ENCODE assay signal across 11 cellular contexts in genomic region chr3:126266291-126266840, GRCh38.
DNase-seq lines count a peak whose midpoint lies in the region; ATAC-seq and TF ChIP-seq lines count a peak whose summit lies in the region.
"Had no signal": no experiment of that assay in that cellular context is flagged by ENCODE, and none has a peak within 500 bp of the region (broad histone marks: within the 10 kb centered on the region; RNA-seq: fewer than 3 reads in every experiment).

No MANE protein-coding gene starts in this region.

- H3K36me3 ChIP-seq in left lung: no peaks in the 10 kb centered on the region
- H3K36me3 ChIP-seq: WERI-Rb-1 had no signal

- no peaks in the 10 kb centered on the region for H4K20me1 ChIP-seq in H9 (ENCODE audit: control insufficient read depth, insufficient read depth, insufficient read length)

- no peak overlapping the region for H3K18ac ChIP-seq in H9 (ENCODE audit: insufficient read length, low read depth, low read length)

- intact Hi-C loops in left lung (cut with DNase I): no loop called here

- H3K14ac ChIP-seq in H9 (ENCODE audit: insufficient read depth, low read length): no peak overlapping the region

- H3K23me2 ChIP-seq in H9 (ENCODE audit: insufficient read length, low read depth, low read length, poor library complexity, severe bottlenecking): peaks cover 6% of the 10 kb centered on the region

- peaks cover 2 to 8% (median 4%) of the 10 kb centered on the region in 3 experiments; a peak in 5 of 7 replicates for H3K36me3 Mint-ChIP-seq in H9 (ENCODE audit: insufficient read depth in 1 of 3, low read depth in 3 of 3)
- H3K36me3 Mint-ChIP-seq in stimulated activated naive B cell treated with anti-CD40 and anti-IgM and Interleukin-4, amounts not matched to agents 10 μg/mL and 1 μg/mL and 100 μg/mL, for 72 hours: no peaks in the 10 kb centered on the region
- H3K36me3 Mint-ChIP-seq: activated naive CD8-positive, alpha-beta T cell treated with anti-CD3 and anti-CD28 coated beads, Interleukin-2, amount 10 ng/mL, durations not matched to agents 7 days and 5 days had no signal

- H3K23ac ChIP-seq in H9 (ENCODE audit: insufficient read length, low read depth, low read length): no peak overlapping the region

- no peak overlapping the region for H4K5ac ChIP-seq in H9 (ENCODE audit: insufficient read length, low read depth, low read length)

- H2BK5ac ChIP-seq in H9 (ENCODE audit: insufficient read length, low read length): no peak overlapping the region

- H2AK5ac ChIP-seq in H9 (ENCODE audit: insufficient read length, low read length): no peak overlapping the region

- H3K4me1 Mint-ChIP-seq in H9: peaks cover 34 to 39% of the 10 kb centered on the region in 2 experiments
- H3K4me1 Mint-ChIP-seq in stimulated activated naive B cell treated with anti-CD40 and anti-IgM and Interleukin-4, amounts not matched to agents 10 μg/mL and 1 μg/mL and 100 μg/mL, for 72 hours: peaks cover 3 to 5% of the 10 kb centered on the region in 2 donors
- H3K4me1 Mint-ChIP-seq: activated naive CD8-positive, alpha-beta T cell treated with anti-CD3 and anti-CD28 coated beads, Interleukin-2, amount 10 ng/mL, durations not matched to agents 7 days and 5 days had no signal

- no peak overlapping the region for H3K56ac ChIP-seq in H9 (ENCODE audit: insufficient read length, low read depth, low read length)

- H2BK15ac ChIP-seq in H9 (ENCODE audit: low read depth, low read length): no peak overlapping the region

- H3K27ac ChIP-seq in H9 (ENCODE audit: insufficient read length, low read depth, low read length): no peak overlapping the region
- H3K27ac ChIP-seq in coronary artery: peak overlapping the region; percentile 90 to 96
- H3K27ac ChIP-seq in left lung: peak overlapping the region; percentile 77 to 84
- H3K27ac ChIP-seq: WERI-Rb-1 had no signal

- H3K27me3 ChIP-seq in H9 (ENCODE audit: insufficient read depth, low read length) (no peaks in the 10 kb centered on the region; the same call in 1 of the 2 replicates), left lung (peaks cover 0 to 36% of the 10 kb centered on the region in 2 donors)

- H4K8ac ChIP-seq in H9 (replicated peaks; ENCODE audit: insufficient read length, low read depth, low read length): no peak overlapping the region

- peak overlapping the region; percentile 93 for H4K91ac ChIP-seq in H9 (ENCODE audit: insufficient read length, low read depth, low read length)

- ATAC-seq in left lung (peak; percentile 12), GM18909 (IDR thresholded peaks at IDR 0.05; ENCODE audit: poor library complexity, unreplicated experiment) (no peak), GM19035 (IDR thresholded peaks at IDR 0.05; ENCODE audit: unreplicated experiment) (no peak)
- no peak for ATAC-seq in stimulated activated naive B cell treated with anti-CD40 and anti-IgM and Interleukin-4, amounts not matched to agents 10 μg/mL and 1 μg/mL and 100 μg/mL, for 72 hours (replicated peaks)

- H3K9me3 Mint-ChIP-seq in H9: peaks cover 3 to 6% of the 10 kb centered on the region in 2 experiments; a peak in 3 of 5 replicates
- no peaks in the 10 kb centered on the region for H3K9me3 Mint-ChIP-seq in stimulated activated naive B cell treated with anti-CD40 and anti-IgM and Interleukin-4, amounts not matched to agents 10 μg/mL and 1 μg/mL and 100 μg/mL, for 72 hours
- H3K9me3 Mint-ChIP-seq: activated naive CD8-positive, alpha-beta T cell treated with anti-CD3 and anti-CD28 coated beads, Interleukin-2, amount 10 ng/mL, durations not matched to agents 7 days and 5 days had no signal

- H3K27me3 Mint-ChIP-seq in H9 (ENCODE audit: low read depth): peaks cover 18% of the 10 kb centered on the region
- H3K27me3 Mint-ChIP-seq in stimulated activated naive B cell treated with anti-CD40 and anti-IgM and Interleukin-4, amounts not matched to agents 10 μg/mL and 1 μg/mL and 100 μg/mL, for 72 hours: peaks cover 44 to 61% of the 10 kb centered on the region in 2 donors

- no peak overlapping the region; a peak in 1 of 7 replicates for H3K27ac Mint-ChIP-seq in H9
- H3K27ac Mint-ChIP-seq in stimulated activated naive B cell treated with anti-CD40 and anti-IgM and Interleukin-4, amounts not matched to agents 10 μg/mL and 1 μg/mL and 100 μg/mL, for 72 hours: peak overlapping the region; percentile 43
- H3K27ac Mint-ChIP-seq: activated naive CD8-positive, alpha-beta T cell treated with anti-CD3 and anti-CD28 coated beads, Interleukin-2, amount 10 ng/mL, durations not matched to agents 7 days and 5 days had no signal

- no peak for DNase-seq in H9
- DNase-seq in coronary artery (ENCODE audit: low spot score): peak; percentile 97
- DNase-seq in left lung: peak in 1 of 2 donors; percentile 84
- no peak for DNase-seq in stimulated activated naive B cell treated with anti-CD40 and anti-IgM and Interleukin-4, amounts not matched to agents 10 μg/mL and 1 μg/mL and 100 μg/mL, for 72 hours
- no peak for DNase-seq in NK-92 treated with Interleukin-12 subunit alpha and Interleukin-12 subunit beta, amount 100 ng/mL, for 24 hours (lab: John Stamatoyannopoulos, UW)
- no peak for DNase-seq in T-helper 1 cell
- DNase-seq: activated naive CD8-positive, alpha-beta T cell treated with anti-CD3 and anti-CD28 coated beads, Interleukin-2, amount 10 ng/mL, durations not matched to agents 7 days and 5 days; NCI-H69; WERI-Rb-1 had no signal

- H3K4ac ChIP-seq in H9 (ENCODE audit: low read depth, low read length): no peak overlapping the region

- no peaks in the 10 kb centered on the region for H3K79me2 ChIP-seq in H9 (ENCODE audit: insufficient read depth, low read length)

- H3K4me3 ChIP-seq in coronary artery: peak overlapping the region; percentile 55
- no peak overlapping the region for H3K4me3 ChIP-seq in left lung

- H3K9ac ChIP-seq in H9 (ENCODE audit: extremely low read depth, insufficient read length, low read length): no peak overlapping the region

- H2AFZ ChIP-seq in H9 (ENCODE audit: low read length): no peak overlapping the region

- H2BK20ac ChIP-seq in H9 (ENCODE audit: low read depth, low read length, poor library complexity, severe bottlenecking): no peak overlapping the region

- TF ChIP-seq CTCF in H9 (conservative IDR thresholded peaks at IDR 0.05) (no peak), coronary artery (IDR thresholded peaks at IDR 0.05) (no peak), left lung (IDR thresholded peaks at IDR 0.05) (no peak)

- H3K79me1 ChIP-seq in H9 (ENCODE audit: insufficient read depth, low read depth, low read length, poor library complexity, severe bottlenecking): no peaks in the 10 kb centered on the region

- peak overlapping the region; percentile 34 to 71; a peak in 3 of 5 replicates for H3K4me3 Mint-ChIP-seq in H9
- no peak overlapping the region for H3K4me3 Mint-ChIP-seq in stimulated activated naive B cell treated with anti-CD40 and anti-IgM and Interleukin-4, amounts not matched to agents 10 μg/mL and 1 μg/mL and 100 μg/mL, for 72 hours
- H3K4me3 Mint-ChIP-seq: activated naive CD8-positive, alpha-beta T cell treated with anti-CD3 and anti-CD28 coated beads, Interleukin-2, amount 10 ng/mL, durations not matched to agents 7 days and 5 days had no signal

- H3T11ph ChIP-seq in H9 (ENCODE audit: low read length): no peak overlapping the region

- H3K4me1 ChIP-seq in H9 (ENCODE audit: insufficient read depth, low read length) (peaks cover 3% of the 10 kb centered on the region; the same call in 1 of the 2 replicates), left lung (peaks cover 27 to 33% of the 10 kb centered on the region in 2 donors)

- H2BK120ac ChIP-seq in H9 (ENCODE audit: low read depth, low read length, poor library complexity, severe bottlenecking): no peak overlapping the region

- H3K9me3 ChIP-seq in H9 (ENCODE audit: control insufficient read depth, low read depth, low read length) (no peaks in the 10 kb centered on the region), left lung (no peaks in the 10 kb centered on the region)

- H2BK12ac ChIP-seq in H9 (ENCODE audit: insufficient read length, low read depth, low read length): peak overlapping the region; percentile 31

- WGBS in H9 (ENCODE audit: extremely low coverage, insufficient read length, low lambda C conversion rate): no CpG with 5 or more reads among the region's 15 CpGs

- H3K4me2 ChIP-seq in H9 (ENCODE audit: insufficient read depth, insufficient read length, low read length): peak overlapping the region; percentile 69

Comparison
In these comparisons a context has a peak if more than half of its experiments do, and no peak if none do; other contexts are left out.
1. H3K4me3 Mint-ChIP-seq: peak in H9 (2 of 2); none in stimulated activated naive B cell treated with anti-CD40 and anti-IgM and Interleukin-4, amounts not matched to agents 10 μg/mL and 1 μg/mL and 100 μg/mL, for 72 hours (0 of 2).